Comparison of ENCODE assay signal across 17 cellular contexts in genomic region chr6:7633361-7633760, GRCh38. TPM values are rescaled to one million over a fixed set of nuclear protein-coding genes. Genes with fewer than 3 reads are reported as not detected.
DNase-seq lines count a peak whose midpoint lies in the region; ATAC-seq, FAIRE-seq and TF ChIP-seq lines count a peak whose summit lies in the region.
"Had no signal": no experiment of that assay in that cellular context is flagged by ENCODE, and none has a peak within 500 bp of the region (broad histone marks: within the 10 kb centered on the region; RNA-seq: fewer than 3 reads in every experiment).

No MANE protein-coding gene starts in this region.

- peaks cover 7% of the 10 kb centered on the region; the same call in 1 of the 2 replicates for H3K4me1 ChIP-seq in HAP-1
- no peaks in the 10 kb centered on the region for H3K4me1 ChIP-seq in kidney (ENCODE audit: control insufficient read depth in 1 of 2, insufficient read depth in 1 of 2, low read depth in 1 of 2, low read length in 2 of 2)

- H3K27ac ChIP-seq in kidney (ENCODE audit: low read depth in 2 of 2, low read length in 2 of 2): no peak overlapping the region

- FAIRE-seq in kidney (lab: Jason Lieb, UNC): no peak

- H3K4me3 ChIP-seq in HAP-1: no peak overlapping the region
- H3K4me3 ChIP-seq in kidney (ENCODE audit: low read length in 2 of 2): no peak overlapping the region

- no peak overlapping the region for H3K9ac ChIP-seq in kidney (ENCODE audit: low read length in 2 of 2)

- TF ChIP-seq CTCF in kidney (IDR thresholded peaks at IDR 0.05; ENCODE audit: borderline replicate concordance, extremely low read depth, insufficient read depth): no peak

- in situ Hi-C loops in HAP-1 (cut with MboI; ENCODE audit: low sequenced_read_pairs): no loop called here

- peak; percentile 38 for DNase-seq in A172 (ENCODE audit: low spot score)
- DNase-seq in HAP-1 (ENCODE audit: low spot score in 2 of 2): peak; percentile 35 to 53
- peak; percentile 68 for DNase-seq in NCI-H748 treated with DMSO at 0.1 percent for 48 hours (lab: John Stamatoyannopoulos, UW)
- peak; percentile 51 for DNase-seq in fibroblast of peridontal ligament (ENCODE audit: extremely low read depth)
- DNase-seq in left ventricle myocardium superior: no peak
- no peak for DNase-seq in kidney
- DNase-seq: Calu3; CD4-positive, CD25-positive, alpha-beta regulatory T cell; DMS53; HCEC 1CT; KG1; NCI-H1048; NCI-H2171 treated with DMSO at 0.1 percent for 48 hours; NCI-H510A treated with DMSO at 0.1 percent for 48 hours; SIG-M5; T-helper 2 cell had no signal

- H3K27me3 ChIP-seq in HAP-1 (ENCODE audit: low read depth): no peaks in the 10 kb centered on the region

- H3K36me3 ChIP-seq in HAP-1 (replicated peaks) (no peaks in the 10 kb centered on the region), kidney (ENCODE audit: control insufficient read depth in 1 of 2, insufficient read depth in 2 of 2, low read length in 2 of 2) (no peaks in the 10 kb centered on the region)

- intact Hi-C loops in left ventricle myocardium superior (cut with micrococcal nuclease) (no loop called here), kidney (cut with DNase I) (no loop called here)

- ATAC-seq in left ventricle myocardium superior: no peak
- no peak for ATAC-seq in GM18519 (IDR thresholded peaks at IDR 0.05; ENCODE audit: low FRiP score, unreplicated experiment)

- H3K9me3 ChIP-seq in HAP-1 (no peaks in the 10 kb centered on the region), kidney (ENCODE audit: control insufficient read depth in 1 of 2, low read length in 2 of 2) (no peaks in the 10 kb centered on the region)

RNA-seq across cellular contexts. Expression of gene SNRNP48, which starts 43.4 kb away (rescaled TPM):
- total RNA-seq in A172 (2014; rRNA removed; shearing (Covaris generic)): 12.6 and 17.0 TPM in 2 replicates
- total RNA-seq in left ventricle myocardium superior (17.3 TPM), kidney (12.1 TPM)
- polyA plus RNA-seq in kidney (ENCODE audit: insufficient read depth, low read depth, low replicate concordance): 5.2 TPM

Comparison
In these comparisons a context has a peak if more than half of its experiments do, and no peak if none do; other contexts are left out.
1. DNase-seq: peak in A172 (single experiment), HAP-1 (2 of 2), NCI-H748 treated with DMSO at 0.1 percent for 48 hours (single experiment) and fibroblast of peridontal ligament (single experiment); none in left ventricle myocardium superior (single experiment) and kidney (single experiment).